In the genomic region with DNA sequence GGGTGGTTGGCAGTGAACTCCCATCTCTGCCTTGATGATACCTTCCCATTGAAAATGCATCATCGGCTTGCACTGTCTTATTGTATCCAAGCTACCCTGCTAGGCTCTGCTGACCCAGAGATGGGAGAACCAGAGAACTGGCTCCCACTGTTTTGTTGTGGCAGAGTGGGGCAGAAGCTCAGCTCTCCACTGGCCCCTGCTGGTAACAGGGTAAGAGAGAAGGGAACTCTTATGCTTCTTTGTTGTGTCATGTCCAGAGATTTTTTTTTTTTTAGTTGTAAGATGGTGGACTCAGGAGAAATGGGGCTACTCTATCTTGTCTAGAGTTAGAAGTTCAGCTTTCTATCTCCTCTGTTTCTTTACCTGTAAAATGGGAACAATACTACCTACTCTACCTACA, we compare ENCODE assay signal across 8 cellular contexts.
DNase-seq lines count a peak whose midpoint lies in the region; ATAC-seq and TF ChIP-seq lines count a peak whose summit lies in the region.

No MANE protein-coding gene starts in this region.

- no peaks in the 10 kb centered on the region for H3K36me3 Mint-ChIP-seq in activated T-helper 17 cell treated with anti-CD3 and anti-CD28 coated beads, Interleukin-2, amount 50 U/mL, for 72 hours (ENCODE audit: low read depth)
- H3K36me3 Mint-ChIP-seq in CD14-positive monocyte: no peaks in the 10 kb centered on the region

- H3K4me3 ChIP-seq in left lung: no peak overlapping the region

- H3K27me3 Mint-ChIP-seq in activated T-helper 17 cell treated with anti-CD3 and anti-CD28 coated beads, Interleukin-2, amount 50 U/mL, for 72 hours: peaks cover 13% of the 10 kb centered on the region
- peaks cover 1 to 7% (median 6%) of the 10 kb centered on the region in 3 donors for H3K27me3 Mint-ChIP-seq in CD14-positive monocyte (ENCODE audit: low read depth in 3 of 3)

- H3K27ac ChIP-seq in left lung: no peak overlapping the region

- in situ Hi-C loops in Caki2 (cut with HindIII; ENCODE audit: low pct_unique_long_range_greater_than_20kb, low sequenced_read_pairs): no loop called here

- intact Hi-C loops in left lung (cut with DNase I): no loop called here
- intact Hi-C loops in CD14-positive monocyte (cut with micrococcal nuclease): no loop called here

- no peaks in the 10 kb centered on the region for H3K4me1 ChIP-seq in left lung

- H3K27ac Mint-ChIP-seq in activated T-helper 17 cell treated with anti-CD3 and anti-CD28 coated beads, Interleukin-2, amount 50 U/mL, for 72 hours: peak overlapping the region; percentile 23
- no peak overlapping the region for H3K27ac Mint-ChIP-seq in CD14-positive monocyte

- no peaks in the 10 kb centered on the region for H3K4me1 Mint-ChIP-seq in activated T-helper 17 cell treated with anti-CD3 and anti-CD28 coated beads, Interleukin-2, amount 50 U/mL, for 72 hours
- H3K4me1 Mint-ChIP-seq in CD14-positive monocyte: peaks cover 5% of the 10 kb centered on the region

- H3K27me3 ChIP-seq in left lung: peaks cover 0 to 5% of the 10 kb centered on the region in 2 donors

- H3K9me3 ChIP-seq in left lung: peaks cover 0 to 7% of the 10 kb centered on the region in 2 donors

- peak; percentile 45 for DNase-seq in Caki2 (ENCODE audit: low read depth)
- DNase-seq in HT-29 (ENCODE audit: low spot score): peak; percentile 50
- no peak for DNase-seq in left lung
- no peak for DNase-seq in DMS79 treated with DMSO at 0.1 percent for 48 hours (lab: John Stamatoyannopoulos, UW)
- DNase-seq in CD14-positive monocyte (ENCODE audit: low spot score): no peak

- H3K4me3 Mint-ChIP-seq in activated T-helper 17 cell treated with anti-CD3 and anti-CD28 coated beads, Interleukin-2, amount 50 U/mL, for 72 hours: no peak overlapping the region
- no peak overlapping the region for H3K4me3 Mint-ChIP-seq in CD14-positive monocyte

- no peak for TF ChIP-seq CTCF in left lung (IDR thresholded peaks at IDR 0.05)
- TF ChIP-seq CTCF in CD14-positive monocyte (IDR thresholded peaks at IDR 0.05): no peak

- H3K36me3 ChIP-seq in left lung: no peaks in the 10 kb centered on the region

- peak; percentile 49 for ATAC-seq in activated T-helper 17 cell treated with anti-CD3 and anti-CD28 coated beads, Interleukin-2, amount 50 U/mL, for 72 hours (replicated peaks)
- ATAC-seq in left lung (peak; percentile 78), HG03025 (IDR thresholded peaks at IDR 0.05; ENCODE audit: low FRiP score, unreplicated experiment) (no peak), HG03521 (IDR thresholded peaks at IDR 0.05; ENCODE audit: unreplicated experiment) (no peak)

- no peaks in the 10 kb centered on the region for H3K9me3 Mint-ChIP-seq in activated T-helper 17 cell treated with anti-CD3 and anti-CD28 coated beads, Interleukin-2, amount 50 U/mL, for 72 hours
- H3K9me3 Mint-ChIP-seq in CD14-positive monocyte: peaks cover 19 to 45% (median 26%) of the 10 kb centered on the region in 7 donors

Comparison
In these comparisons a context has a peak if more than half of its experiments do, and no peak if none do; other contexts are left out.
1. DNase-seq: peak in Caki2 (single experiment) and HT-29 (single experiment); none in left lung (0 of 2), DMS79 treated with DMSO at 0.1 percent for 48 hours (single experiment) and CD14-positive monocyte (single experiment).
2. ATAC-seq: peak in activated T-helper 17 cell treated with anti-CD3 and anti-CD28 coated beads, Interleukin-2, amount 50 U/mL, for 72 hours (single experiment) and left lung (single experiment); none in HG03025 (single experiment) and HG03521 (single experiment).